In genomic region chr3:63609834-63610233, GRCh38 we compare ENCODE assay signal across 12 cellular contexts. TPM values are rescaled to one million over a fixed set of nuclear protein-coding genes. Genes with fewer than 3 reads are reported as not detected.
"Had no signal": no experiment of that assay in that cellular context is flagged by ENCODE, and none has a peak within 500 bp of the region (broad histone marks: within the 10 kb centered on the region; RNA-seq: fewer than 3 reads in every experiment).

No MANE protein-coding gene starts in this region.

- H3K4me3 ChIP-seq: GM23248, GM23338, HAP-1 had no signal

- ATAC-seq: GM23338, HCT116 had no signal

- H3K36me3 ChIP-seq: HAP-1 had no signal

- FAIRE-seq: H1, H54 had no signal

- DNase-seq: GM23248, GOT3, H7, H9, HCEC 1CT, HFFc6 had no signal

- H3K4me1 ChIP-seq: HAP-1 had no signal

- H3K27ac ChIP-seq: GM23248 had no signal

- H3K9me3 ChIP-seq: HAP-1 had no signal

RNA-seq across cellular contexts. Expression of gene SNTN, which starts 42.6 kb away (rescaled TPM):
- total RNA-seq: GM23248, GM23338, H1, H4, H7, H9, HFFc6 had no signal
- polyA plus RNA-seq: GM23248, H1 had no signal
